In the genomic region with DNA sequence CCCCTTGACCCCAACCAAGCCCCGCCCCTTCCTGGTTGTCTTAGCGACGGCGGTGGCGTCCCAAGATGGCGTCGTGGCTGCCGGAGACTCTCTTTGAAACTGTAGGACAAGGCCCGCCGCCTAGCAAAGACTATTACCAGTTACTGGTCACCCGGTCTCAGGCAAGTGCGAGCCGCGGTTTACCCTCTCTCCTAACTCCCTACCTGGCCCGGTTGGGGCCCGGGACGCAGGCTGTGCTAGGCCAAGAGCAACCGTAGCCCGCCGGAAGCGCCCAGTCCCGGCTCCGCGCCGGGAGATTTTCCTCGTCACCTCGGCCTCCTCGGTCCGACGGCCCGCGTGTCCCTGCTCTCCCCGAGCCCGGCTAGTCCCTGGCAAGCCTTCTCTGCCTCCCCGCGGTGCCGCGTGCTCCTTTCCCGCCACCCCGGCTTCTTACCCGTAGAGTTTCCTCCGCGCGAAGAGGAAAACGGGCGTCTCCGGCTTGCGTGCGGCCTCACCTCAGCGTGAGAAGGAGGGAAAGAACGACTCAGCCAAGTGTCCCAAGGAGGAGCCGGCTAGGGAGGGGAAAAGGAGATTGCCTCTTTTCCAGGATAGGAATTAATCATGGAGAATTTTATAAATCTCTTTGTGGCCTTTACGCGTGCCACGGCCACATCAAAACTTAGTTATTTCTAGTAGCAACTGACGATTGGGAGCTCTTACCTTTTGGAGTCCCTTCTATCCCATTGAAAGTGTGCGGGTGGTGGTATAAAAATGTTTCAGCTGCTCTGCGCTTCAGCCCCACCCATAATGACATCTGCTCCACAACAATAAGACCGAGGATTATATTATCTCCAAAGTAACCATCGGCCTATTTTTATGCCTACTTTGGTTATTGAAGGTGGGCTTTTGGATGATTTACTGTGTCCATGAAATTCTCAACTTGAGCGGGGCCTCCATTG, we compare ENCODE assay signal across 1 cellular context.
TF ChIP-seq lines count a peak whose summit lies in the region.

Gene FBXO36 (plus strand): TSS at position 55 of the 938 bp plus-strand sequence. CDS start 11 bp downstream, at position 66.

TF ChIP-seq in SK-N-SH, 30 proteins besides CTCF, POLR2A, EP300 and RAD21 (continued from another document):
- TF ChIP-seq, protein P1, sequence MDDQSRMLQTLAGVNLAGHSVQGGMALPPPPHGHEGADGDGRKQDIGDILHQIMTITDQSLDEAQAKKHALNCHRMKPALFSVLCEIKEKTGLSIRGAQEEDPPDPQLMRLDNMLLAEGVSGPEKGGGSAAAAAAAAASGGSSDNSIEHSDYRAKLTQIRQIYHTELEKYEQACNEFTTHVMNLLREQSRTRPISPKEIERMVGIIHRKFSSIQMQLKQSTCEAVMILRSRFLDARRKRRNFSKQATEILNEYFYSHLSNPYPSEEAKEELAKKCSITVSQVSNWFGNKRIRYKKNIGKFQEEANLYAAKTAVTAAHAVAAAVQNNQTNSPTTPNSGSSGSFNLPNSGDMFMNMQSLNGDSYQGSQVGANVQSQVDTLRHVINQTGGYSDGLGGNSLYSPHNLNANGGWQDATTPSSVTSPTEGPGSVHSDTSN (IDR thresholded peaks at IDR 0.05): no peak
- TF ChIP-seq MEF2A (IDR thresholded peaks at IDR 0.05; ENCODE audit: borderline replicate concordance, low read depth) (no peak), MXI1 (IDR thresholded peaks at IDR 0.05; ENCODE audit: low read depth, low read length) (peak; percentile 82), YY1 (IDR thresholded peaks at IDR 0.05; ENCODE audit: low read depth) (peak; percentile 96), ELF1 (IDR thresholded peaks at IDR 0.05) (no peak), FOSL2 (IDR thresholded peaks at IDR 0.05; ENCODE audit: borderline replicate concordance, low read depth) (no peak), EZH2phosphoT487 (IDR thresholded peaks at IDR 0.05; ENCODE audit: borderline replicate concordance, low read depth) (no peak), GABPA (IDR thresholded peaks at IDR 0.05; ENCODE audit: low read depth) (peak; percentile 21; the same call in 1 of the 2 replicates), RXRA (IDR thresholded peaks at IDR 0.05; ENCODE audit: borderline replicate concordance, low read depth) (no peak), SMC3 (IDR thresholded peaks at IDR 0.05; ENCODE audit: low read depth, low read length) (no peak), RCOR1 (IDR thresholded peaks at IDR 0.05; ENCODE audit: low read length) (no peak), NRF1 (IDR thresholded peaks at IDR 0.05; ENCODE audit: low read depth, low read length) (no peak), CHD2 (IDR thresholded peaks at IDR 0.05; ENCODE audit: low read length, partially characterized antibody) (no peak), POLR2AphosphoS5 (IDR thresholded peaks at IDR 0.05; ENCODE audit: low read depth, low read length) (no peak), RFX5 (IDR thresholded peaks at IDR 0.05; ENCODE audit: low read length) (no peak), FOXM1 (IDR thresholded peaks at IDR 0.05; ENCODE audit: low read depth) (no peak), GATA2 (CRISPR knock-in tag; IDR thresholded peaks at IDR 0.05) (no peak), USF2 (IDR thresholded peaks at IDR 0.05; ENCODE audit: borderline replicate concordance, low read depth, low read length) (no peak)
- TF ChIP-seq, protein P2, sequence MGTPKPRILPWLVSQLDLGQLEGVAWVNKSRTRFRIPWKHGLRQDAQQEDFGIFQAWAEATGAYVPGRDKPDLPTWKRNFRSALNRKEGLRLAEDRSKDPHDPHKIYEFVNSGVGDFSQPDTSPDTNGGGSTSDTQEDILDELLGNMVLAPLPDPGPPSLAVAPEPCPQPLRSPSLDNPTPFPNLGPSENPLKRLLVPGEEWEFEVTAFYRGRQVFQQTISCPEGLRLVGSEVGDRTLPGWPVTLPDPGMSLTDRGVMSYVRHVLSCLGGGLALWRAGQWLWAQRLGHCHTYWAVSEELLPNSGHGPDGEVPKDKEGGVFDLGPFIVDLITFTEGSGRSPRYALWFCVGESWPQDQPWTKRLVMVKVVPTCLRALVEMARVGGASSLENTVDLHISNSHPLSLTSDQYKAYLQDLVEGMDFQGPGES (IDR thresholded peaks at IDR 0.05; ENCODE audit: low read depth, low read length): no peak
- TF ChIP-seq, protein P3, sequence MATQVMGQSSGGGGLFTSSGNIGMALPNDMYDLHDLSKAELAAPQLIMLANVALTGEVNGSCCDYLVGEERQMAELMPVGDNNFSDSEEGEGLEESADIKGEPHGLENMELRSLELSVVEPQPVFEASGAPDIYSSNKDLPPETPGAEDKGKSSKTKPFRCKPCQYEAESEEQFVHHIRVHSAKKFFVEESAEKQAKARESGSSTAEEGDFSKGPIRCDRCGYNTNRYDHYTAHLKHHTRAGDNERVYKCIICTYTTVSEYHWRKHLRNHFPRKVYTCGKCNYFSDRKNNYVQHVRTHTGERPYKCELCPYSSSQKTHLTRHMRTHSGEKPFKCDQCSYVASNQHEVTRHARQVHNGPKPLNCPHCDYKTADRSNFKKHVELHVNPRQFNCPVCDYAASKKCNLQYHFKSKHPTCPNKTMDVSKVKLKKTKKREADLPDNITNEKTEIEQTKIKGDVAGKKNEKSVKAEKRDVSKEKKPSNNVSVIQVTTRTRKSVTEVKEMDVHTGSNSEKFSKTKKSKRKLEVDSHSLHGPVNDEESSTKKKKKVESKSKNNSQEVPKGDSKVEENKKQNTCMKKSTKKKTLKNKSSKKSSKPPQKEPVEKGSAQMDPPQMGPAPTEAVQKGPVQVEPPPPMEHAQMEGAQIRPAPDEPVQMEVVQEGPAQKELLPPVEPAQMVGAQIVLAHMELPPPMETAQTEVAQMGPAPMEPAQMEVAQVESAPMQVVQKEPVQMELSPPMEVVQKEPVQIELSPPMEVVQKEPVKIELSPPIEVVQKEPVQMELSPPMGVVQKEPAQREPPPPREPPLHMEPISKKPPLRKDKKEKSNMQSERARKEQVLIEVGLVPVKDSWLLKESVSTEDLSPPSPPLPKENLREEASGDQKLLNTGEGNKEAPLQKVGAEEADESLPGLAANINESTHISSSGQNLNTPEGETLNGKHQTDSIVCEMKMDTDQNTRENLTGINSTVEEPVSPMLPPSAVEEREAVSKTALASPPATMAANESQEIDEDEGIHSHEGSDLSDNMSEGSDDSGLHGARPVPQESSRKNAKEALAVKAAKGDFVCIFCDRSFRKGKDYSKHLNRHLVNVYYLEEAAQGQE (IDR thresholded peaks at IDR 0.05; ENCODE audit: low read depth, low read length): no peak
- TF ChIP-seq, protein P4, sequence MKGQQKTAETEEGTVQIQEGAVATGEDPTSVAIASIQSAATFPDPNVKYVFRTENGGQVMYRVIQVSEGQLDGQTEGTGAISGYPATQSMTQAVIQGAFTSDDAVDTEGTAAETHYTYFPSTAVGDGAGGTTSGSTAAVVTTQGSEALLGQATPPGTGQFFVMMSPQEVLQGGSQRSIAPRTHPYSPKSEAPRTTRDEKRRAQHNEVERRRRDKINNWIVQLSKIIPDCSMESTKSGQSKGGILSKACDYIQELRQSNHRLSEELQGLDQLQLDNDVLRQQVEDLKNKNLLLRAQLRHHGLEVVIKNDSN (IDR thresholded peaks at IDR 0.05; ENCODE audit: borderline replicate concordance, low read depth): no peak
